In the genomic region with DNA sequence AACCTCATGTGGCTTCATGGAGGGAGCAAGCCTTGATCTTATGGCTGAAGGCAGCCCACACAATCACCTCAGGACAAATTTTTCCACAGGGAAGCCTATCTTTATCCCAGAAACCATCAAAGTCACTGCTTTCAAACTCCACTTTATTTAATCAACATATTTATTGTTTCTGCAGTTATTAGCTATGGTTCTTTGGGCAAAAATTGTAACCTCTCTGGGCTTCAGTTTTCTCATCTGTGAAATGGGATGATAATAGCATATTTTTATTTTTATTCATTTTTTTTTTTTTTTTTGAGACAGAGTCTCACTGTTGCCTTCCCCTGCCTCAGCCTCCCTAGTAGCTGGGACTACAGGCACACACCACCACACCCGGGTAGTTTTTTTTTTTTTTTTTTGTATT, we compare ENCODE assay signal across 36 cellular contexts.
"Had no signal": no experiment of that assay in that cellular context is flagged by ENCODE, and none has a peak within 500 bp of the region (broad histone marks: within the 10 kb centered on the region; RNA-seq: fewer than 3 reads in every experiment).

No MANE protein-coding gene starts in this region.

- H3K27ac ChIP-seq: adrenal gland, body of pancreas, brain microvascular endothelial cell, breast epithelium, VCaP had no signal

- ATAC-seq: activated CD8-positive, alpha-beta T cell treated with anti-CD3 and anti-CD28 coated beads for 36 hours; activated naive CD4-positive, alpha-beta T cell treated with anti-CD3 and anti-CD28 coated beads, Interleukin-2, amount 50 U/mL, for 72 hours; activated T-cell treated with anti-CD3 and anti-CD28 coated beads, Interleukin-2, amount 50 U/mL, for 4 hours; activated T-cell treated with anti-CD3 and anti-CD28 coated beads, Interleukin-2, amount 50 U/mL, for 72 hours; activated T-helper 17 cell treated with anti-CD3 and anti-CD28 coated beads, Interleukin-2, amount 50 U/mL, for 72 hours; body of pancreas had no signal

- H3K4me3 ChIP-seq: adrenal gland, body of pancreas, breast epithelium had no signal

- FAIRE-seq: astrocyte, TTC549 had no signal

- H3K27me3 Mint-ChIP-seq: activated B cell treated with CpG ODN at 0.5 μM for 24 hours; activated CD4-positive, alpha-beta memory T cell treated with anti-CD3 and anti-CD28 coated beads for 36 hours; activated CD4-positive, alpha-beta T cell treated with anti-CD3 and anti-CD28 coated beads, Interleukin-2, amount 10 ng/mL, durations not matched to agents 24 days and 14 days; activated CD8-positive, alpha-beta T cell treated with anti-CD3 and anti-CD28 coated beads for 36 hours; activated naive CD8-positive, alpha-beta T cell treated with anti-CD3 and anti-CD28 coated beads for 36 hours; activated T-helper 17 cell treated with anti-CD3 and anti-CD28 coated beads, Interleukin-2, amount 50 U/mL, for 72 hours had no signal

- H3K4me3 Mint-ChIP-seq: activated B cell treated with CpG ODN at 0.5 μM for 24 hours; activated CD4-positive, alpha-beta memory T cell treated with anti-CD3 and anti-CD28 coated beads for 36 hours; activated CD4-positive, alpha-beta T cell treated with anti-CD3 and anti-CD28 coated beads, Interleukin-2, amount 10 ng/mL, durations not matched to agents 24 days and 14 days; activated CD8-positive, alpha-beta T cell treated with anti-CD3 and anti-CD28 coated beads for 36 hours; activated naive CD4-positive, alpha-beta T cell treated with anti-CD3 and anti-CD28 coated beads for 36 hours; activated naive CD8-positive, alpha-beta T cell treated with anti-CD3 and anti-CD28 coated beads for 36 hours; activated T-cell treated with anti-CD3 and anti-CD28 coated beads, Interleukin-2, amount 50 U/mL, for 4 hours; activated T-cell treated with anti-CD3 and anti-CD28 coated beads, Interleukin-2, amount 50 U/mL, for 72 hours; activated T-helper 1 cell treated with anti-CD3 and anti-CD28 coated beads, Interleukin-12 subunit alpha, Interleukin-12 subunit beta, Interleukin-2, Interleukin-4 antibody, amounts not matched to agents 30 ng/mL and 10 ng/mL and 1 ng/mL, durations not matched to agents 14 hours and 24 hours and 36 hours; activated T-helper 17 cell treated with anti-CD3 and anti-CD28 coated beads, Interleukin-2, amount 50 U/mL, for 72 hours; T-helper 1 cell treated with Interleukin-12 subunit alpha and Interleukin-12 subunit beta and Interleukin-4 antibody, amounts not matched to agents 30 μg/mL and 1 μg/mL, for 36 hours; T-helper 2 cell treated with Interferon-gamma antibody and Interleukin-4, amounts not matched to agents 5 μg/mL and 100 μg/mL, for 36 hours had no signal

- H3K27ac Mint-ChIP-seq: activated B cell treated with CpG ODN at 0.5 μM for 24 hours; activated CD4-positive, alpha-beta memory T cell treated with anti-CD3 and anti-CD28 coated beads for 36 hours; activated CD4-positive, alpha-beta T cell treated with anti-CD3 and anti-CD28 coated beads, Interleukin-2, amount 10 ng/mL, durations not matched to agents 24 days and 14 days; activated CD8-positive, alpha-beta T cell treated with anti-CD3 and anti-CD28 coated beads for 36 hours; activated naive CD4-positive, alpha-beta T cell treated with anti-CD3 and anti-CD28 coated beads for 36 hours; activated naive CD4-positive, alpha-beta T cell treated with anti-CD3 and anti-CD28 coated beads, Interleukin-2, amount 50 U/mL, for 72 hours; activated naive CD8-positive, alpha-beta T cell treated with anti-CD3 and anti-CD28 coated beads for 36 hours; activated T-cell treated with anti-CD3 and anti-CD28 coated beads, Interleukin-2, amount 50 U/mL, for 72 hours; activated T-helper 1 cell treated with anti-CD3 and anti-CD28 coated beads, Interleukin-12 subunit alpha, Interleukin-12 subunit beta, Interleukin-2, Interleukin-4 antibody, amounts not matched to agents 30 ng/mL and 10 ng/mL and 1 ng/mL, durations not matched to agents 14 hours and 24 hours and 36 hours; activated T-helper 17 cell treated with anti-CD3 and anti-CD28 coated beads, Interleukin-2, amount 50 U/mL, for 72 hours; T-helper 1 cell treated with Interleukin-12 subunit alpha and Interleukin-12 subunit beta and Interleukin-4 antibody, amounts not matched to agents 30 μg/mL and 1 μg/mL, for 36 hours; T-helper 2 cell treated with Interferon-gamma antibody and Interleukin-4, amounts not matched to agents 5 μg/mL and 100 μg/mL, for 36 hours had no signal

- H3K9me3 Mint-ChIP-seq: activated B cell treated with CpG ODN at 0.5 μM for 24 hours; activated CD4-positive, alpha-beta T cell treated with anti-CD3 and anti-CD28 coated beads, Interleukin-2, amount 10 ng/mL, durations not matched to agents 24 days and 14 days; activated naive CD4-positive, alpha-beta T cell treated with anti-CD3 and anti-CD28 coated beads for 36 hours; activated naive CD4-positive, alpha-beta T cell treated with anti-CD3 and anti-CD28 coated beads, Interleukin-2, amount 50 U/mL, for 72 hours; activated T-cell treated with anti-CD3 and anti-CD28 coated beads, Interleukin-2, amount 50 U/mL, for 4 hours; activated T-cell treated with anti-CD3 and anti-CD28 coated beads, Interleukin-2, amount 50 U/mL, for 72 hours; activated T-helper 1 cell treated with anti-CD3 and anti-CD28 coated beads, Interleukin-12 subunit alpha, Interleukin-12 subunit beta, Interleukin-2, Interleukin-4 antibody, amounts not matched to agents 30 ng/mL and 10 ng/mL and 1 ng/mL, durations not matched to agents 14 hours and 24 hours and 36 hours; activated T-helper 17 cell treated with anti-CD3 and anti-CD28 coated beads, Interleukin-2, amount 50 U/mL, for 72 hours; T-helper 1 cell treated with Interleukin-12 subunit alpha and Interleukin-12 subunit beta and Interleukin-4 antibody, amounts not matched to agents 30 μg/mL and 1 μg/mL, for 36 hours; T-helper 2 cell treated with Interferon-gamma antibody and Interleukin-4, amounts not matched to agents 5 μg/mL and 100 μg/mL, for 36 hours had no signal

- H3K27me3 ChIP-seq: adrenal gland, body of pancreas, brain microvascular endothelial cell, breast epithelium had no signal

- DNase-seq: activated B cell treated with CpG ODN at 0.5 μM for 24 hours; activated CD4-positive, alpha-beta memory T cell treated with anti-CD3 and anti-CD28 coated beads for 36 hours; activated CD4-positive, alpha-beta T cell treated with anti-CD3 and anti-CD28 coated beads for 4 hours; activated CD4-positive, alpha-beta T cell treated with anti-CD3 and anti-CD28 coated beads, Interleukin-2, amount 10 ng/mL, durations not matched to agents 24 days and 14 days; activated CD4-positive, alpha-beta T cell treated with anti-CD3 and anti-CD28 coated beads, Interleukin-2, amount 50 U/mL, for 1 hour; activated CD4-positive, alpha-beta T cell treated with anti-CD3 and anti-CD28 coated beads, Interleukin-2, amount 50 U/mL, for 4 hours; activated CD4-positive, CD25-positive, alpha-beta regulatory T cell treated with anti-CD3 and anti-CD28 coated beads, Interleukin-2, amount 50 U/mL, for 72 hours; activated CD8-positive, alpha-beta memory T cell treated with anti-CD3 and anti-CD28 coated beads, Interleukin-2, amount 50 U/mL, for 4 hours; activated CD8-positive, alpha-beta T cell treated with anti-CD3 and anti-CD28 coated beads for 36 hours; activated effector memory CD4-positive, alpha-beta T cell treated with anti-CD3 and anti-CD28 coated beads, Interleukin-2, amount 50 U/mL, for 16 hours; activated gamma-delta T cell treated with Interleukin-2 at 50 U/mL for 16 hours; activated naive CD4-positive, alpha-beta T cell; activated naive CD4-positive, alpha-beta T cell treated with anti-CD3 and anti-CD28 coated beads for 36 hours; activated naive CD4-positive, alpha-beta T cell treated with anti-CD3 and anti-CD28 coated beads, Interleukin-2, amount 50 U/mL, for 16 hours; activated naive CD8-positive, alpha-beta T cell treated with anti-CD3 and anti-CD28 coated beads for 36 hours; activated T-cell treated with anti-CD3 and anti-CD28 coated beads for 4 hours; activated T-cell treated with anti-CD3 and anti-CD28 coated beads, Interleukin-2, amount 50 U/mL, for 1 hour; activated T-cell treated with anti-CD3 and anti-CD28 coated beads, Interleukin-2, amount 50 U/mL, for 4 hours; activated T-cell treated with anti-CD3 and anti-CD28 coated beads, Interleukin-2, amount 50 U/mL, for 72 hours; adrenal gland; amniotic stem cell; aorta; body of pancreas; brain microvascular endothelial cell; central memory CD4-positive, alpha-beta T cell; T-helper 2 cell; T-helper 9 cell had no signal

- H3K9me3 ChIP-seq: adrenal gland, body of pancreas, breast epithelium had no signal
